ENCODE assay signal across 4 cellular contexts in genomic region chr4:37204740-37205139, GRCh38. TPM values are rescaled to one million over a fixed set of nuclear protein-coding genes. Genes with fewer than 3 reads are reported as not detected.
"Had no signal": no experiment of that assay in that cellular context is flagged by ENCODE, and none has a peak within 500 bp of the region (broad histone marks: within the 10 kb centered on the region; RNA-seq: fewer than 3 reads in every experiment).

No MANE protein-coding gene starts in this region.

RNA-seq across cellular contexts. Expression of gene NWD2, which starts 39.8 kb away (rescaled TPM):
- total RNA-seq: LHCN-M2, M059J, MCF 10A, NCI-H460 had no signal
